In the genomic region with DNA sequence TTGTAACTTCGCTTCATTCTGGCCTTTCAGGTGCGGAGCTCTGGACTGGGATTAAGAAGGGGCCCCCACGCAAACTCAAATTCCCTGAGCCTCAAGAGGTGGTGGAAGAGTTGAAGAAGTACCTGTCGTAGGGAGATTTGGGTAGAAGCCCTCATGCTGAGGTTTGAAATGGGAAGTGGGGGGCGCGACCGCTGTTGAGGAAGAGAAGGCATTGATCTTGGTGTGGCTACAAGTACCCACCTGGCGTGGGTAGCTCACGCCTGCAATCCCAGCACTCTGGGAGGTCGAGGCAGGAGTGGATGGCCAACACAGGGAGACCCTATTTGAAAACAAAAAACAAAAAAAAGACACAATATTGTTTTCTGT, we compare ENCODE assay signal across 8 cellular contexts. TPM values are rescaled to one million over a fixed set of nuclear protein-coding genes. Genes with fewer than 3 reads are reported as not detected.
DNase-seq lines count a peak whose midpoint lies in the region; ATAC-seq and TF ChIP-seq lines count a peak whose summit lies in the region.

No MANE protein-coding gene starts in this region.

- no peak for TF ChIP-seq POLR2A in tibial nerve (IDR thresholded peaks at IDR 0.05)

- WGBS in liver: 5% methylated on average over 10 of the region's 10 CpGs
- 2 to 6% methylated on average over 10 of the region's 10 CpGs for WGBS in tibial nerve, 2 donors

- peaks cover 0 to 17% (median 12%) of the 10 kb centered on the region in 4 donors for H3K4me1 ChIP-seq in liver (ENCODE audit: control insufficient read depth in 4 of 4, insufficient read depth in 4 of 4, low read length in 3 of 4)
- peaks cover 0 to 28% (median 9%) of the 10 kb centered on the region in 4 donors for H3K4me1 ChIP-seq in tibial nerve

- TF ChIP-seq CTCF in liver (IDR thresholded peaks at IDR 0.05; ENCODE audit: low read depth, low read length, missing input control): no peak
- no peak for TF ChIP-seq CTCF in tibial nerve (IDR thresholded peaks at IDR 0.05)

- peaks cover 12 to 36% (median 22%) of the 10 kb centered on the region in 4 donors for H3K36me3 ChIP-seq in liver (ENCODE audit: control insufficient read depth in 4 of 4, insufficient read depth in 3 of 4, low read depth in 1 of 4, low read length in 3 of 4)
- peaks cover 0 to 72% (median 7%) of the 10 kb centered on the region in 3 donors for H3K36me3 ChIP-seq in tibial nerve

- peak overlapping the region; percentile 100 for H3K4me3 Mint-ChIP-seq in activated T-cell treated with anti-CD3 and anti-CD28 coated beads, Interleukin-2, amount 50 U/mL, for 4 hours
- peak overlapping the region; percentile 98 for H3K4me3 Mint-ChIP-seq in activated naive CD8-positive, alpha-beta T cell treated with anti-CD3 and anti-CD28 coated beads, Interleukin-2, amount 50 U/mL, for 24 hours

- H3K27me3 Mint-ChIP-seq in activated T-cell treated with anti-CD3 and anti-CD28 coated beads, Interleukin-2, amount 50 U/mL, for 4 hours (ENCODE audit: low read depth): no peaks in the 10 kb centered on the region
- H3K27me3 Mint-ChIP-seq in activated naive CD8-positive, alpha-beta T cell treated with anti-CD3 and anti-CD28 coated beads, Interleukin-2, amount 50 U/mL, for 24 hours: no peaks in the 10 kb centered on the region

- H3K4me3 ChIP-seq in liver (ENCODE audit: low read depth in 1 of 3, low read length in 3 of 3) (peak overlapping the region; percentile 73 to 97 (median 95)), tibial nerve (peak overlapping the region; percentile 50 to 92 (median 78))

- ATAC-seq in activated T-cell treated with anti-CD3 and anti-CD28 coated beads, Interleukin-2, amount 50 U/mL, for 4 hours: no peak
- ATAC-seq in activated naive CD8-positive, alpha-beta T cell treated with anti-CD3 and anti-CD28 coated beads, Interleukin-2, amount 50 U/mL, for 24 hours: no peak
- ATAC-seq in sciatic nerve (no peak), HG03095 (IDR thresholded peaks at IDR 0.05; ENCODE audit: unreplicated experiment) (no peak)

- no peaks in the 10 kb centered on the region for H3K9me3 Mint-ChIP-seq in activated T-cell treated with anti-CD3 and anti-CD28 coated beads, Interleukin-2, amount 50 U/mL, for 4 hours
- H3K9me3 Mint-ChIP-seq in activated naive CD8-positive, alpha-beta T cell treated with anti-CD3 and anti-CD28 coated beads, Interleukin-2, amount 50 U/mL, for 24 hours: no peaks in the 10 kb centered on the region

- intact Hi-C loops in sciatic nerve (cut with DNase I): loop anchor here (10.0 kb wide), 1 partner anchor 63 kb away; no protein-coding TSS in a partner anchor

- H3K27me3 ChIP-seq in liver (ENCODE audit: control insufficient read depth in 4 of 4, insufficient read depth in 4 of 4, low read length in 3 of 4) (no peaks in the 10 kb centered on the region), tibial nerve (no peaks in the 10 kb centered on the region)

- H3K4me1 Mint-ChIP-seq in activated T-cell treated with anti-CD3 and anti-CD28 coated beads, Interleukin-2, amount 50 U/mL, for 4 hours (ENCODE audit: low read depth): peaks cover 41% of the 10 kb centered on the region
- peaks cover 56% of the 10 kb centered on the region for H3K4me1 Mint-ChIP-seq in activated naive CD8-positive, alpha-beta T cell treated with anti-CD3 and anti-CD28 coated beads, Interleukin-2, amount 50 U/mL, for 24 hours

- H3K36me3 Mint-ChIP-seq in activated T-cell treated with anti-CD3 and anti-CD28 coated beads, Interleukin-2, amount 50 U/mL, for 4 hours (ENCODE audit: insufficient read depth): peaks cover 38% of the 10 kb centered on the region
- peaks cover 56% of the 10 kb centered on the region for H3K36me3 Mint-ChIP-seq in activated naive CD8-positive, alpha-beta T cell treated with anti-CD3 and anti-CD28 coated beads, Interleukin-2, amount 50 U/mL, for 24 hours (ENCODE audit: low read depth)

- no peak for TF ChIP-seq EP300 in tibial nerve (IDR thresholded peaks at IDR 0.05)

- no peak for DNase-seq in activated T-cell treated with anti-CD3 and anti-CD28 coated beads, Interleukin-2, amount 50 U/mL, for 4 hours
- DNase-seq in activated T-cell treated with anti-CD3 and anti-CD28 coated beads, Interleukin-2, amount 50 U/mL, for 1 hour: no peak
- DNase-seq in activated naive CD8-positive, alpha-beta T cell treated with anti-CD3 and anti-CD28 coated beads, Interleukin-2, amount 50 U/mL, for 24 hours: no peak
- DNase-seq in tibial nerve (ENCODE audit: low spot score in 2 of 2) (no peak), iPS-NIHi7 (ENCODE audit: extremely low spot score) (no peak), sciatic nerve (ENCODE audit: low spot score) (no peak)

- no peak for TF ChIP-seq RAD21 in liver (IDR thresholded peaks at IDR 0.05)

- H3K9me3 ChIP-seq in liver (ENCODE audit: control insufficient read depth in 4 of 4, low read length in 3 of 4): no peaks in the 10 kb centered on the region
- no peaks in the 10 kb centered on the region for H3K9me3 ChIP-seq in tibial nerve

- peak overlapping the region; percentile 75 to 93 for H3K9ac ChIP-seq in liver (ENCODE audit: low read depth in 1 of 2, low read length in 2 of 2)

- peak overlapping the region; percentile 98 for H3K27ac Mint-ChIP-seq in activated naive CD8-positive, alpha-beta T cell treated with anti-CD3 and anti-CD28 coated beads, Interleukin-2, amount 50 U/mL, for 24 hours

- H3K27ac ChIP-seq in liver (ENCODE audit: low read depth in 1 of 2, low read length in 2 of 2) (peak overlapping the region; percentile 82 to 84), tibial nerve (peak overlapping the region; percentile 29 to 95 (median 94))

TF ChIP-seq in liver, 16 proteins besides CTCF, POLR2A, EP300 and RAD21:
- TF ChIP-seq HNF4G (IDR thresholded peaks at IDR 0.05) (no peak), GABPA (IDR thresholded peaks at IDR 0.05 in 1 of 2, conservative IDR thresholded peaks at IDR 0.05 in 1 of 2) (no peak), MAX (IDR thresholded peaks at IDR 0.05) (no peak), EGR1 (IDR thresholded peaks at IDR 0.05; ENCODE audit: low read depth in 2 of 2) (no peak)

RNA-seq across cellular contexts. Expression of gene SELENOH, which starts 0.8 kb away (rescaled TPM):
- total RNA-seq in activated T-cell treated with anti-CD3 and anti-CD28 coated beads, Interleukin-2, amount 50 U/mL, for 4 hours: 100 to 1,000 TPM; 231 to 290 (median 260) TPM
- total RNA-seq in liver (10 to 100 TPM; 42.2 to 52.2 TPM), tibial nerve (100 to 1,000 TPM in 3 of 4 donors, 10 to 100 TPM in 1; 78.1 to 146 (median 118) TPM), sciatic nerve (77.5 TPM)
- polyA plus RNA-seq in liver: 100 to 1,000 TPM in 1 of 2 donors, 10 to 100 TPM in 1; 90.7 to 129 TPM

RNA-seq across cellular contexts. Expression of gene BTBD18, which starts 9.5 kb away (rescaled TPM):
- total RNA-seq in activated T-cell treated with anti-CD3 and anti-CD28 coated beads, Interleukin-2, amount 50 U/mL, for 4 hours: not detected
- total RNA-seq in liver (not detected), tibial nerve (not detected), sciatic nerve (not detected)
- polyA plus RNA-seq in liver: under 1 TPM in 1 of 2 donors, not detected in 1; 0.13 TPM

RNA-seq across cellular contexts. Expression of gene CTNND1, which starts 19.5 kb away (rescaled TPM):
- 1 to 10 TPM; 4.9 to 6.3 (median 5.4) TPM for total RNA-seq in activated T-cell treated with anti-CD3 and anti-CD28 coated beads, Interleukin-2, amount 50 U/mL, for 4 hours
- total RNA-seq in liver: 10 to 100 TPM; 74.1 to 97.1 TPM
- polyA plus RNA-seq in liver: 10 to 100 TPM; 21.5 to 41.9 TPM
- 100 to 1,000 TPM; 104 to 128 (median 124) TPM for total RNA-seq in tibial nerve
- total RNA-seq in sciatic nerve: 270 TPM

RNA-seq across cellular contexts. Expression of gene TMX2, which starts 29.7 kb away (rescaled TPM):
- 100 to 1,000 TPM; 126 to 137 (median 137) TPM for total RNA-seq in activated T-cell treated with anti-CD3 and anti-CD28 coated beads, Interleukin-2, amount 50 U/mL, for 4 hours
- total RNA-seq in liver (10 to 100 TPM; 43.3 to 48.3 TPM), tibial nerve (10 to 100 TPM; 54.3 to 89.4 (median 71.7) TPM), sciatic nerve (56.9 TPM)
- polyA plus RNA-seq in liver: 10 to 100 TPM; 69.8 to 70.9 TPM

RNA-seq across cellular contexts. Expression of gene MED19, which starts 30.1 kb away (rescaled TPM):
- 10 to 100 TPM; 23.2 to 26.3 (median 24.4) TPM for total RNA-seq in activated T-cell treated with anti-CD3 and anti-CD28 coated beads, Interleukin-2, amount 50 U/mL, for 4 hours
- 1 to 10 TPM; 4.4 to 5.6 TPM for total RNA-seq in liver
- polyA plus RNA-seq in liver: 10 to 100 TPM in 1 of 2 donors, 1 to 10 TPM in 1; 7.5 to 11.3 TPM
- 10 to 100 TPM; 11.9 to 17.3 (median 15.4) TPM for total RNA-seq in tibial nerve
- 9.6 TPM for total RNA-seq in sciatic nerve

Comparison
In these comparisons a context has a peak if more than half of its experiments do, and no peak if none do; other contexts are left out.
1. RNA of gene CTNND1, which starts 19.5 kb away (total RNA-seq): 270 TPM in sciatic nerve (single experiment), 104 to 128 TPM in tibial nerve and 74.1 to 97.1 TPM in liver; 4.9 to 6.3 TPM in activated T-cell treated with anti-CD3 and anti-CD28 coated beads, Interleukin-2, amount 50 U/mL, for 4 hours; every median in the first group is over 10 times any median in the second.